14 cellular contexts compared by ENCODE assay signal in the genomic region with DNA sequence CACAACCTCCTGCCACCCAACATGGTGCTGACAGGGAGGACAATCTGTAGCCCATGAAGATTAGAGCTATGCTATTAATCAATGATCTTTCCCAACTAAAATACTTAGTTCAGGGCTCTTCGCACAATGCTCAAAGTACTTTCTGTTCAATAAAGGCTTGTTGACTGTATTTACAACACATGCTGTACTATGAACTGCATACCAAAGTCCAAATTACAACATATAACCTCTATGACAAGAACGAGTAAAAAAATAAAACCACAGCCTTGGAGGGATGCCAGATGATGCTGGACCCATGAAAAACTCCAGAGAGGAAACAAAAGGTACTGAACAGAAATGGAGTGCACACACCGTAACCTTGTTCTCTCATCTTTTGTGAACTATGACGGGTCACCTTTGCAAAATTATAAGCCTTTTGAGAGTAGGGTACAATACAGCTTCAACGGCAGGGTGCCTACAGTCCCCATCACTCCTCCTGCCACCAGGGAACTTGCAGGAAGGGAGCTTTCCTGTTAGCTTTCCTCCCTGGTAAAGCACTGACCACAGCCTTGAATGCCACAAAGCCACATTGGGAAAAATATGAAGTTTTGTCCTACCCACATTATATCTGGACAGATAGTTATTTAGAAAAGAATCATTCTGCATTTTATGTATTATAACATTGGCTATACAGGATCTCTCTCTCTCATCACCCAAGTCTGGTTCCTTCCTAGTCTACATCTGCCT.
DNase-seq lines count a peak whose midpoint lies in the region; ATAC-seq and TF ChIP-seq lines count a peak whose summit lies in the region.
"Had no signal": no experiment of that assay in that cellular context is flagged by ENCODE, and none has a peak within 500 bp of the region (broad histone marks: within the 10 kb centered on the region; RNA-seq: fewer than 3 reads in every experiment).

No MANE protein-coding gene starts in this region.

- H3K27me3 Mint-ChIP-seq in endothelial cell (ENCODE audit: unreplicated experiment) = peaks cover 2% of the 10 kb centered on the region

- TF ChIP-seq CTCF in endothelial cell (IDR thresholded peaks at IDR 0.05; ENCODE audit: unreplicated experiment) = no peak

- DNase-seq in A172 (ENCODE audit: low spot score) (peak; percentile 2), HuH-7 (ENCODE audit: low spot score) (peak; percentile 44), astrocyte of the hippocampus (ENCODE audit: low read depth, low spot score) (peak; percentile 86), left lobe of liver (ENCODE audit: low spot score) (peak; percentile 57), endothelial cell (ENCODE audit: low spot score) (no peak), GM03348 (ENCODE audit: low spot score) (no peak)
- no peak for DNase-seq in stimulated activated naive CD4-positive, alpha-beta T cell (lab: John Stamatoyannopoulos, UW)
- DNase-seq: activated CD4-positive, alpha-beta T cell treated with anti-CD3 and anti-CD28 coated beads, Interleukin-2, amount 50 U/mL, for 4 hours; activated gamma-delta T cell; dermis blood vessel endothelial cell; mesendoderm; NCI-H187; testis had no signal

- no peaks in the 10 kb centered on the region for H3K36me3 Mint-ChIP-seq in endothelial cell (ENCODE audit: low read depth, unreplicated experiment)

- H3K9me3 Mint-ChIP-seq in endothelial cell (ENCODE audit: unreplicated experiment) = no peaks in the 10 kb centered on the region

- no peak overlapping the region for H3K4me3 Mint-ChIP-seq in endothelial cell (ENCODE audit: unreplicated experiment)

- peaks cover 11% of the 10 kb centered on the region for H3K4me1 Mint-ChIP-seq in endothelial cell (ENCODE audit: unreplicated experiment)

- ATAC-seq in left lobe of liver (peak; percentile 75), HG02852 (IDR thresholded peaks at IDR 0.05; ENCODE audit: unreplicated experiment) (no peak)

- no peak overlapping the region for H3K27ac Mint-ChIP-seq in endothelial cell (ENCODE audit: unreplicated experiment)

Comparison
In these comparisons a context has a peak if more than half of its experiments do, and no peak if none do; other contexts are left out.
1. DNase-seq: peak in A172 (single experiment), HuH-7 (single experiment), astrocyte of the hippocampus (single experiment) and left lobe of liver (single experiment); none in endothelial cell (single experiment), GM03348 (single experiment) and stimulated activated naive CD4-positive, alpha-beta T cell (0 of 6).